In the genomic region with DNA sequence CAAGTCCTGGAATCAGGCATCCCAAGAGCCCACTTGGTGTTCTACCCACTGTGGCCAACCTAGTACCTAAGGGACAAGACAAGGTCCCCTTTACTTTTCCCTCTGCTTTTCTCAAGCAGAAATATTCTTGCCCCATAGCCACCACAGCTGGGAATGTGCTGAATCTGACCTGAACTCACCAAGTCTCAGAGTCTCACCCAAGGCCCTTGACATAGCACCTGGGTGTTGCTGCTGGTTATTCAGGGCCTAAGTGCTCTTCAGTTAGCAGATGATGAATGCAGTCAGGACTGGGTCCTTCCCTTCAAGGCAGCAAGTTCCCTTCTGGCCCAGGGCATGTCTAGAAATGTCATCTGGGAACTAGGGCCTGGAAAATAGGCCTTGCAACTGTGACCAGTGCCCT, we compare ENCODE assay signal across 37 cellular contexts.
"Had no signal": no experiment of that assay in that cellular context is flagged by ENCODE, and none has a peak within 500 bp of the region (broad histone marks: within the 10 kb centered on the region; RNA-seq: fewer than 3 reads in every experiment).

No MANE protein-coding gene starts in this region.

- H3K36me3 ChIP-seq: adrenal gland, cardiac muscle cell, gastrocnemius medialis, WERI-Rb-1 had no signal

- H3K9me3 ChIP-seq: adrenal gland, body of pancreas, gastrocnemius medialis had no signal

- H3K4me3 Mint-ChIP-seq: activated B cell treated with CpG ODN at 0.5 μM for 24 hours; activated CD8-positive, alpha-beta T cell treated with anti-CD3 and anti-CD28 coated beads for 36 hours; activated naive CD4-positive, alpha-beta T cell treated with anti-CD3 and anti-CD28 coated beads for 36 hours; activated naive CD4-positive, alpha-beta T cell treated with anti-CD3 and anti-CD28 coated beads, Interleukin-2, amount 50 U/mL, for 24 hours; activated naive CD8-positive, alpha-beta T cell treated with anti-CD3 and anti-CD28 coated beads for 36 hours; activated naive CD8-positive, alpha-beta T cell treated with anti-CD3 and anti-CD28 coated beads, Interleukin-2, amount 50 U/mL, for 24 hours; activated T-helper 1 cell treated with anti-CD3 and anti-CD28 coated beads, Interleukin-12 subunit alpha, Interleukin-12 subunit beta, Interleukin-2, Interleukin-4 antibody, amounts not matched to agents 30 ng/mL and 10 ng/mL and 1 ng/mL, durations not matched to agents 14 hours and 24 hours and 36 hours; dendritic cell treated with granulocyte-macrophage colony-stimulating factor and Interleukin-4, amounts not matched to agents 40 ng/mL and 50 ng/mL, for 4 days; endodermal cell; T-helper 17 cell; T-helper 2 cell treated with Interferon-gamma antibody and Interleukin-4, amounts not matched to agents 5 μg/mL and 100 μg/mL, for 36 hours had no signal

- H3K27ac ChIP-seq: adrenal gland, body of pancreas, cardiac muscle cell, coronary artery, dorsolateral prefrontal cortex, foreskin keratinocyte, gastrocnemius medialis, WERI-Rb-1 had no signal

- H3K4me3 ChIP-seq: adrenal gland, body of pancreas, cardiac muscle cell, coronary artery, dorsolateral prefrontal cortex, gastrocnemius medialis had no signal

- H3K27me3 Mint-ChIP-seq: activated naive CD8-positive, alpha-beta T cell treated with anti-CD3 and anti-CD28 coated beads for 36 hours; activated naive CD8-positive, alpha-beta T cell treated with anti-CD3 and anti-CD28 coated beads, Interleukin-2, amount 50 U/mL, for 24 hours had no signal

- H3K36me3 Mint-ChIP-seq: activated naive CD8-positive, alpha-beta T cell treated with anti-CD3 and anti-CD28 coated beads for 36 hours had no signal

- H3K27ac Mint-ChIP-seq: activated B cell treated with CpG ODN at 0.5 μM for 24 hours; activated CD8-positive, alpha-beta T cell treated with anti-CD3 and anti-CD28 coated beads for 36 hours; activated naive CD4-positive, alpha-beta T cell treated with anti-CD3 and anti-CD28 coated beads for 36 hours; activated naive CD4-positive, alpha-beta T cell treated with anti-CD3 and anti-CD28 coated beads, Interleukin-2, amount 50 U/mL, for 24 hours; activated naive CD8-positive, alpha-beta T cell treated with anti-CD3 and anti-CD28 coated beads for 36 hours; activated naive CD8-positive, alpha-beta T cell treated with anti-CD3 and anti-CD28 coated beads, Interleukin-2, amount 50 U/mL, for 24 hours; activated T-helper 1 cell treated with anti-CD3 and anti-CD28 coated beads, Interleukin-12 subunit alpha, Interleukin-12 subunit beta, Interleukin-2, Interleukin-4 antibody, amounts not matched to agents 30 ng/mL and 10 ng/mL and 1 ng/mL, durations not matched to agents 14 hours and 24 hours and 36 hours; activated T-helper 2 cell treated with anti-CD3 and anti-CD28 coated beads, Interferon-gamma antibody, Interleukin-2, Interleukin-4, amounts not matched to agents 10 μg/mL and 5 μg/mL and 100 μg/mL, durations not matched to agents 14 hours and 24 hours and 36 hours; dendritic cell treated with granulocyte-macrophage colony-stimulating factor and Interleukin-4, amounts not matched to agents 40 ng/mL and 50 ng/mL, for 4 days; endodermal cell; T-helper 17 cell; T-helper 2 cell treated with Interferon-gamma antibody and Interleukin-4, amounts not matched to agents 5 μg/mL and 100 μg/mL, for 36 hours had no signal

- H3K9me3 Mint-ChIP-seq: activated B cell treated with CpG ODN at 0.5 μM for 24 hours; activated CD8-positive, alpha-beta T cell treated with anti-CD3 and anti-CD28 coated beads for 36 hours; activated naive CD4-positive, alpha-beta T cell treated with anti-CD3 and anti-CD28 coated beads for 36 hours; activated naive CD4-positive, alpha-beta T cell treated with anti-CD3 and anti-CD28 coated beads, Interleukin-2, amount 50 U/mL, for 24 hours; activated naive CD8-positive, alpha-beta T cell treated with anti-CD3 and anti-CD28 coated beads for 36 hours; activated naive CD8-positive, alpha-beta T cell treated with anti-CD3 and anti-CD28 coated beads, Interleukin-2, amount 50 U/mL, for 24 hours; activated T-helper 1 cell treated with anti-CD3 and anti-CD28 coated beads, Interleukin-12 subunit alpha, Interleukin-12 subunit beta, Interleukin-2, Interleukin-4 antibody, amounts not matched to agents 30 ng/mL and 10 ng/mL and 1 ng/mL, durations not matched to agents 14 hours and 24 hours and 36 hours; activated T-helper 2 cell treated with anti-CD3 and anti-CD28 coated beads, Interferon-gamma antibody, Interleukin-2, Interleukin-4, amounts not matched to agents 10 μg/mL and 5 μg/mL and 100 μg/mL, durations not matched to agents 14 hours and 24 hours and 36 hours; dendritic cell treated with granulocyte-macrophage colony-stimulating factor and Interleukin-4, amounts not matched to agents 40 ng/mL and 50 ng/mL, for 4 days; T-helper 2 cell treated with Interferon-gamma antibody and Interleukin-4, amounts not matched to agents 5 μg/mL and 100 μg/mL, for 36 hours had no signal

- H3K4me1 Mint-ChIP-seq: activated B cell treated with CpG ODN at 0.5 μM for 24 hours; activated naive CD4-positive, alpha-beta T cell treated with anti-CD3 and anti-CD28 coated beads, Interleukin-2, amount 50 U/mL, for 24 hours; activated naive CD8-positive, alpha-beta T cell treated with anti-CD3 and anti-CD28 coated beads for 36 hours; activated naive CD8-positive, alpha-beta T cell treated with anti-CD3 and anti-CD28 coated beads, Interleukin-2, amount 50 U/mL, for 24 hours; T-helper 17 cell had no signal

- DNase-seq: activated B cell treated with CpG ODN at 0.5 μM for 24 hours; activated CD4-positive, alpha-beta T cell treated with anti-CD3 and anti-CD28 coated beads for 48 hours; activated CD4-positive, alpha-beta T cell treated with anti-CD3 and anti-CD28 coated beads, Interleukin-2, amount 50 U/mL, for 1 hour; activated CD4-positive, alpha-beta T cell treated with anti-CD3 and anti-CD28 coated beads, Interleukin-2, amount 50 U/mL, for 48 hours; activated CD8-positive, alpha-beta memory T cell treated with anti-CD3 and anti-CD28 coated beads for 24 hours; activated CD8-positive, alpha-beta memory T cell treated with anti-CD3 and anti-CD28 coated beads, Interleukin-2, amount 50 U/mL, for 4 hours; activated CD8-positive, alpha-beta T cell treated with anti-CD3 and anti-CD28 coated beads for 36 hours; activated effector memory CD4-positive, alpha-beta T cell treated with anti-CD3 and anti-CD28 coated beads, Interleukin-2, amount 50 U/mL, for 16 hours; activated naive CD4-positive, alpha-beta T cell treated with anti-CD3 and anti-CD28 coated beads for 36 hours; activated naive CD8-positive, alpha-beta T cell treated with anti-CD3 and anti-CD28 coated beads for 36 hours; activated naive CD8-positive, alpha-beta T cell treated with anti-CD3 and anti-CD28 coated beads, Interleukin-2, amount 50 U/mL, for 24 hours; activated T-cell treated with anti-CD3 and anti-CD28 coated beads, Interleukin-2, amount 50 U/mL, for 1 hour; activated T-cell treated with anti-CD3 and anti-CD28 coated beads, Interleukin-2, amount 50 U/mL, for 48 hours; adrenal gland; amygdala; aorta; body of pancreas; central memory CD4-positive, alpha-beta T cell; cerebellar nuclear complex; dorsolateral prefrontal cortex; effector memory CD4-positive, alpha-beta T cell; endodermal cell; foreskin keratinocyte; gastrocnemius medialis; T-helper 1 cell; T-helper 17 cell; T1000; WERI-Rb-1 had no signal

- H3K4me1 ChIP-seq: body of pancreas had no signal

- H3K27me3 ChIP-seq: adrenal gland, body of pancreas, cardiac muscle cell, dorsolateral prefrontal cortex, foreskin keratinocyte, gastrocnemius medialis had no signal

- ATAC-seq: activated CD4-positive, CD25-positive, alpha-beta regulatory T cell treated with anti-CD3 and anti-CD28 coated beads, Interleukin-2, amount 50 U/mL, for 24 hours; activated CD8-positive, alpha-beta T cell treated with anti-CD3 and anti-CD28 coated beads for 36 hours; activated naive CD8-positive, alpha-beta T cell treated with anti-CD3 and anti-CD28 coated beads, Interleukin-2, amount 50 U/mL, for 24 hours; body of pancreas; esophagus mucosa; foreskin keratinocyte; gastrocnemius medialis; T-helper 17 cell had no signal
